In the genomic region with DNA sequence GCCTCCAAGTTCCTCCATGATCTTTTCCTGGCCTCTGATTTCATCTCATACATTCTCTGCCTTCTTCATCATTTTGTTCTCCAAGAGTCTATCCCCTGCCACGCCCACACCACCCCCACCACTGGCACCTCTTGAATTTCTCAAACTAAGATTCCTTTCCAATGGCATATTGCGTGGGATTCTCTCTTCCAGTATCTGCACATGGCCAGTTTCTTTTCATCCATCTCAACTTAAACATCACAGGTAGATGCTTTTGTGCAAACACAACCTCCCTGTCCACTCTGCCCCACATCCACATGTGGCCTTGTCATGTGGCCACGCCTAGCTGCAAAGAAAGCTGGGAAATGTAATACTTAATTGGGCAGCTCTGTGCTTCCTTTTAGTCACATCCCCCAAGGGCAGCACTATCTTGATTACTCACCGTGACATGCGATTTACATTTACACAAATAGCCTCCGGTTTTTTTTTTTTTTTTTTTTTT, we compare ENCODE assay signal across 11 cellular contexts. TPM values are rescaled to one million over a fixed set of nuclear protein-coding genes. Genes with fewer than 3 reads are reported as not detected.
DNase-seq lines count a peak whose midpoint lies in the region; ATAC-seq, FAIRE-seq and TF ChIP-seq lines count a peak whose summit lies in the region.
"Had no signal": no experiment of that assay in that cellular context is flagged by ENCODE, and none has a peak within 500 bp of the region (broad histone marks: within the 10 kb centered on the region; RNA-seq: fewer than 3 reads in every experiment).

No MANE protein-coding gene starts in this region.

- 10% methylated on average over 5 of the region's 6 CpGs for WGBS in GM12878 (ENCODE audit: insufficient coverage, insufficient replicate concordance, low lambda C conversion rate, missing lambda C conversion rate)

- peak overlapping the region; percentile 41 for H3K27ac ChIP-seq in GM12878 (ENCODE audit: control insufficient read depth, insufficient read depth)
- no peak overlapping the region for H3K27ac ChIP-seq in neural progenitor cell
- H3K27ac ChIP-seq: ascending aorta had no signal

- TF ChIP-seq RAD21 in GM12878 (IDR thresholded peaks at IDR 0.05; ENCODE audit: insufficient read depth, low read depth, low read length), result no peak

- no peak overlapping the region for H3K4me3 Mint-ChIP-seq in neural progenitor cell

- SMC1A ChIA-PET in GM12878 (lab: Charles Lee; ENCODE audit: uncharacterized antibody, unreplicated experiment), result interaction anchor here (0.6 to 1.5 kb wide), 6 partner anchors 16 to 231 kb away, joined by 3 to 6 read pairs (median 4); no protein-coding TSS in a partner anchor

- H3K27me3 Mint-ChIP-seq in neural progenitor cell (ENCODE audit: insufficient read depth, low read depth), result no peaks in the 10 kb centered on the region

- peaks cover 3% of the 10 kb centered on the region for H3K9me3 Mint-ChIP-seq in neural progenitor cell

- no peak overlapping the region for H3K4me3 ChIP-seq in GM12878
- no peak overlapping the region for H3K4me3 ChIP-seq in neural progenitor cell
- H3K4me3 ChIP-seq: ascending aorta had no signal

- H3K9me3 ChIP-seq in GM12878 (replicated peaks; ENCODE audit: control insufficient read depth, insufficient read depth, low read length) (peaks cover 4% of the 10 kb centered on the region; the same call in 2 of the 3 replicates), neural progenitor cell (ENCODE audit: low read depth) (no peaks in the 10 kb centered on the region)
- H3K9me3 ChIP-seq: ascending aorta had no signal

- BruUV-seq in GM12878 (replicated peaks; lab: Mats Ljungman, UMichigan), result no TSS peak

- no peaks in the 10 kb centered on the region for H3K4me1 Mint-ChIP-seq in neural progenitor cell

- no peaks in the 10 kb centered on the region for H3K36me3 Mint-ChIP-seq in neural progenitor cell

- CTCF ChIA-PET in GM12878 (lab: Yijun Ruan, JAX), result interaction anchor here (1.6 kb wide), 1 partner anchor 231 kb away, joined by 4 read pairs; no protein-coding TSS in a partner anchor

- TF ChIP-seq EP300 in GM12878 (IDR thresholded peaks at IDR 0.05; ENCODE audit: borderline replicate concordance in 1 of 2, control insufficient read depth in 1 of 2, low read depth in 2 of 2, low read length in 2 of 2), result no peak

- TF ChIP-seq CTCF in GM12878 (IDR thresholded peaks at IDR 0.05 in 2 of 3, conservative IDR thresholded peaks at IDR 0.05 in 1 of 3; ENCODE audit: control insufficient read depth in 2 of 3, extremely low read depth in 1 of 3, insufficient read depth in 1 of 3, low read depth in 3 of 3, low read length in 3 of 3) (no peak), neural progenitor cell (IDR thresholded peaks at IDR 0.05) (no peak)

- H2AFZ ChIP-seq in GM12878 (ENCODE audit: control insufficient read depth, low read depth, low read length), result peak overlapping the region; percentile 48
- peak overlapping the region; percentile 37 for H2AFZ ChIP-seq in neural progenitor cell (replicated peaks)

- H4K20me1 ChIP-seq in GM12878 (ENCODE audit: control insufficient read depth, insufficient read depth) (no peaks in the 10 kb centered on the region), neural progenitor cell (ENCODE audit: low read depth) (no peaks in the 10 kb centered on the region)

- RAD21 ChIA-PET in GM12878 (lab: Charles Lee; ENCODE audit: unreplicated experiment), result interaction anchor here (0.7 to 1.6 kb wide), 4 partner anchors 10 to 97 kb away, joined by 3 to 4 read pairs (median 3); no protein-coding TSS in a partner anchor

- H3K36me3 ChIP-seq in GM12878 (ENCODE audit: control insufficient read depth in 2 of 2, insufficient read depth in 2 of 2, low read length in 1 of 2), result no peaks in the 10 kb centered on the region; a peak in 1 of 4 replicates
- H3K36me3 ChIP-seq in neural progenitor cell, result no peaks in the 10 kb centered on the region
- H3K36me3 ChIP-seq: ascending aorta had no signal

- intact Hi-C loops in GM12878 (cut with micrococcal nuclease; ENCODE audit: unreplicated experiment), result no loop called here

- H3K4me1 ChIP-seq in GM12878 (ENCODE audit: control insufficient read depth, insufficient read depth, low read length) (peaks cover 23% of the 10 kb centered on the region), neural progenitor cell (no peaks in the 10 kb centered on the region)

- H3K4me2 ChIP-seq in GM12878 (ENCODE audit: control insufficient read depth, insufficient read depth), result 0 out of 2 replicates have a peak overlapping the region, but pooled peaks have one; percentile 25
- no peak overlapping the region for H3K4me2 ChIP-seq in neural progenitor cell

- peak; percentile 27 to 41 for DNase-seq in NOMO-1 (lab: John Stamatoyannopoulos, UW; ENCODE audit: unreplicated experiment in 2 of 2)
- no peak for DNase-seq in GM12878 (ENCODE audit: low read depth, low spot score)
- no peak for DNase-seq in neural progenitor cell (ENCODE audit: low spot score)
- DNase-seq in ecto neural progenitor cell (ENCODE audit: low spot score), result no peak
- DNase-seq in stimulated activated CD4-positive, alpha-beta T cell treated with anti-CD3 and anti-CD28 coated beads, Interleukin-12 subunit alpha, Interleukin-12 subunit beta, amount 100 ng/mL, for 4 hours, result no peak
- no peak for DNase-seq in HTR-8/SVneo (ENCODE audit: insufficient read length, low spot score)
- DNase-seq: NCI-H524 treated with DMSO at 0.1 percent for 48 hours had no signal

- POLR2A ChIA-PET in GM12878 (lab: Charles Lee), result interaction anchor here (0.7 to 2.8 kb wide), 5 partner anchors 19 to 49 kb away, joined by 3 to 11 read pairs (median 5); no protein-coding TSS in a partner anchor

- H3K27me3 ChIP-seq in GM12878 (replicated peaks in 1 of 2; ENCODE audit: control insufficient read depth in 2 of 2, insufficient read depth in 2 of 2, low read length in 1 of 2) (no peaks in the 10 kb centered on the region), neural progenitor cell (no peaks in the 10 kb centered on the region)
- H3K27me3 ChIP-seq: ascending aorta had no signal

- H3K79me2 ChIP-seq in GM12878 (ENCODE audit: control insufficient read depth, insufficient read depth, low read length) (no peaks in the 10 kb centered on the region), neural progenitor cell (ENCODE audit: low read depth) (no peaks in the 10 kb centered on the region)

- H3K9ac ChIP-seq in GM12878 (ENCODE audit: control insufficient read depth, insufficient read depth, low read length) (no peak overlapping the region), neural progenitor cell (no peak overlapping the region)

- FAIRE-seq in GM12878 (lab: Jason Lieb, UNC) (peak; percentile 64), HTR-8/SVneo (lab: Jason Lieb, UNC) (no peak)

- H3F3A ChIP-seq in neural progenitor cell (ENCODE audit: low read depth), result peaks cover 2% of the 10 kb centered on the region

- no peak for TF ChIP-seq POLR2A in GM12878 (IDR thresholded peaks at IDR 0.05; ENCODE audit: low read depth, low read length)

- ATAC-seq in GM18861 (IDR thresholded peaks at IDR 0.05; ENCODE audit: unreplicated experiment) (peak; percentile 50), GM12878 (peak; percentile 86), HG02852 (IDR thresholded peaks at IDR 0.05; ENCODE audit: unreplicated experiment) (no peak)
- ATAC-seq: activated CD4-positive, CD25-positive, alpha-beta regulatory T cell treated with anti-CD3 and anti-CD28 coated beads, Interleukin-2, amount 50 U/mL, for 24 hours had no signal

- H3K27ac Mint-ChIP-seq in neural progenitor cell, result no peak overlapping the region

- in situ Hi-C loops in GM12878 (cut with MboI), result loop anchor here (10.0 kb wide), 1 partner anchor 115 kb away; no protein-coding TSS in a partner anchor

TF ChIP-seq in GM12878, 131 proteins besides CTCF, POLR2A, EP300 and RAD21 (continues in another document):
- TF ChIP-seq NFIC (IDR thresholded peaks at IDR 0.05; ENCODE audit: low read depth, low read length) (0 out of 2 replicates have a peak, but pooled peaks have one; percentile 24), PAX5 (IDR thresholded peaks at IDR 0.05; ENCODE audit: borderline replicate concordance, low read depth, low read length) (0 out of 2 replicates have a peak, but pooled peaks have one; percentile 7), RAD51 (IDR thresholded peaks at IDR 0.05) (peak; percentile 69; the same call in 1 of the 2 replicates), IRF4 (IDR thresholded peaks at IDR 0.05; ENCODE audit: low read depth, low read length) (no peak), ETV6 (conservative IDR thresholded peaks at IDR 0.05 in 1 of 2, IDR thresholded peaks at IDR 0.05 in 1 of 2; ENCODE audit: borderline replicate concordance in 1 of 2, low read depth in 1 of 2) (peak; percentile 19 to 99; a peak in 2 of 4 replicates), HDAC6 (IDR thresholded peaks at IDR 0.05; ENCODE audit: unreplicated experiment) (no peak), POU2F2 (IDR thresholded peaks at IDR 0.05; ENCODE audit: borderline replicate concordance, low read depth, low read length) (peak; percentile 74; the same call in 1 of the 3 replicates), NFXL1 (IDR thresholded peaks at IDR 0.05; ENCODE audit: borderline replicate concordance) (peak; percentile 71; the same call in 1 of the 2 replicates)
- TF ChIP-seq, protein P1, sequence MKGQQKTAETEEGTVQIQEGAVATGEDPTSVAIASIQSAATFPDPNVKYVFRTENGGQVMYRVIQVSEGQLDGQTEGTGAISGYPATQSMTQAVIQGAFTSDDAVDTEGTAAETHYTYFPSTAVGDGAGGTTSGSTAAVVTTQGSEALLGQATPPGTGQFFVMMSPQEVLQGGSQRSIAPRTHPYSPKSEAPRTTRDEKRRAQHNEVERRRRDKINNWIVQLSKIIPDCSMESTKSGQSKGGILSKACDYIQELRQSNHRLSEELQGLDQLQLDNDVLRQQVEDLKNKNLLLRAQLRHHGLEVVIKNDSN (IDR thresholded peaks at IDR 0.05; ENCODE audit: borderline replicate concordance, extremely low read length, insufficient read depth, low read depth, low read length), result peak; percentile 34

RNA-seq across cellular contexts. Expression of a gene that starts 33.4 kb away (rescaled TPM):
- total RNA-seq in GM12878 (2013; cell fraction: nucleolus; rRNA removed), result 207 and 208 TPM in 2 replicates
- total RNA-seq in GM12878 (2014; rRNA removed) (17.8 and 18.5 TPM in 2 replicates), GM12878 (2014; rRNA removed; fragmentation: Illumina TruSeq; extraction: Trizol) (24.1 and 24.2 TPM in 2 replicates), GM12878 (2021) (42.1 and 54.8 TPM in 2 replicates), neural progenitor cell (ENCODE audit: low replicate concordance) (59.0 and 59.4 TPM in 2 replicates)
- 9.9 TPM for polyA plus RNA-seq in GM12878 (2011; ENCODE audit: low read depth)
- polyA plus RNA-seq in GM12878 (2011; rRNA removed) (26.6 and 34.3 TPM in 2 replicates), GM12878 (2014; fragmentation: Illumina TruSeq; extraction: Trizol) (27.1 and 27.9 TPM in 2 replicates), GM12878 (2014; fragmentation: Nextera tagmentation; extraction: Ambion mirVana) (10 to 100 TPM; 12.9 to 18.4 TPM), GM12878 (2014; rRNA removed) (21.7 and 22.7 TPM in 2 replicates), GM12878 (2016; fragmentation: Nextera tagmentation; extraction: Ambion mirVana) (10 to 100 TPM; 22.1 to 25.0 TPM)
- 21.0 and 23.6 TPM in 2 replicates for polyA plus RNA-seq in GM12878 (2011; cell fraction: cytosol; rRNA removed)
- polyA plus RNA-seq in GM12878 (2011; cell fraction: nucleus; rRNA removed), result 69.7 and 78.1 TPM in 2 replicates
- polyA plus RNA-seq in GM12878 (2012), result 16.4 and 22.5 TPM in 2 replicates
- polyA minus RNA-seq in GM12878 (2011; rRNA and poly(A)+ RNA removed), result 49.9 and 55.7 TPM in 2 replicates
- polyA minus RNA-seq in GM12878 (2011; cell fraction: cytosol; rRNA and poly(A)+ RNA removed), result 18.0 and 20.2 TPM in 2 replicates
- polyA minus RNA-seq in GM12878 (2011; cell fraction: nucleus; rRNA and poly(A)+ RNA removed), result 45.5 and 61.3 TPM in 2 replicates

Comparison
In these comparisons a context has a peak if more than half of its experiments do, and no peak if none do; other contexts are left out.
1. DNase-seq: peak in NOMO-1 (2 of 2); none in GM12878 (single experiment), neural progenitor cell (single experiment), ecto neural progenitor cell (single experiment), stimulated activated CD4-positive, alpha-beta T cell treated with anti-CD3 and anti-CD28 coated beads, Interleukin-12 subunit alpha, Interleukin-12 subunit beta, amount 100 ng/mL, for 4 hours (single experiment) and HTR-8/SVneo (single experiment).